ENCODE assay signal across 11 cellular contexts in the genomic region with DNA sequence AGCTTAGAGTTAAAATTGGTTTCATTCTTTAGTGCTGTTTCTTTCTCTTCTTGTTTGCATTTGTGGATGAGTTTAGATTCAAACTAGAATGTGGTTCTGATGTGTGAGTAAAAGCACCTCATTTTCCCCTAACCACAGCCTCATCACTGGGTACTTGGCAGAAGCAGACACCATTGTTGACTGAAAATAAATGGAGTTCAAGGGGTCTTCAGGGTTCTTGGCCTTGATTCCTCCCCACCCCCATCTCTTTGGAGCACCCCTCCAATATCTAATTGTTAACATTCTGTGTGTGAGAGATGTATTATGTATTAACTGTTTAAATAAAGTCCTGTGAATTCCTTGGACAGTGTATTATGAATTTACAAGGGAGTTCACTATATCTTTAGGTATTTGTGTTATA. TPM values are rescaled to one million over a fixed set of nuclear protein-coding genes. Genes with fewer than 3 reads are reported as not detected.
DNase-seq lines count a peak whose midpoint lies in the region; ATAC-seq and TF ChIP-seq lines count a peak whose summit lies in the region.
"Had no signal": no experiment of that assay in that cellular context is flagged by ENCODE, and none has a peak within 500 bp of the region (broad histone marks: within the 10 kb centered on the region; RNA-seq: fewer than 3 reads in every experiment).

No MANE protein-coding gene starts in this region.

- no peak for TF ChIP-seq CTCF in GM12865 (IDR thresholded peaks at IDR 0.05; ENCODE audit: insufficient read depth, low read depth, low read length, missing control alignments)
- no peak for TF ChIP-seq CTCF in suprapubic skin (IDR thresholded peaks at IDR 0.05)

- no peaks in the 10 kb centered on the region for H3K27me3 ChIP-seq in suprapubic skin
- H3K27me3 ChIP-seq: SJCRH30, vagina had no signal

- no peaks in the 10 kb centered on the region for H3K9me3 ChIP-seq in suprapubic skin
- H3K9me3 ChIP-seq: SJCRH30, vagina had no signal

- TF ChIP-seq POLR2A in suprapubic skin (IDR thresholded peaks at IDR 0.05) = no peak

- H3K4me3 Mint-ChIP-seq in central memory CD8-positive, alpha-beta T cell = peak overlapping the region; percentile 21

- peak; percentile 47 for ATAC-seq in GM21381 (IDR thresholded peaks at IDR 0.05; ENCODE audit: unreplicated experiment)
- peak; percentile 38 for ATAC-seq in HG03439 (IDR thresholded peaks at IDR 0.05; ENCODE audit: unreplicated experiment)
- ATAC-seq in central memory CD8-positive, alpha-beta T cell (replicated peaks; ENCODE audit: extremely low read depth, poor library complexity, severe bottlenecking) = peak; percentile 61
- ATAC-seq in GM19455 (IDR thresholded peaks at IDR 0.05; ENCODE audit: unreplicated experiment) = no peak

- no peaks in the 10 kb centered on the region for H3K36me3 ChIP-seq in suprapubic skin
- H3K36me3 ChIP-seq: SJCRH30, vagina had no signal

- no peak for TF ChIP-seq EP300 in suprapubic skin (IDR thresholded peaks at IDR 0.05)

- H3K27me3 Mint-ChIP-seq in central memory CD8-positive, alpha-beta T cell = no peaks in the 10 kb centered on the region

- peaks cover 31% of the 10 kb centered on the region for H3K4me1 ChIP-seq in suprapubic skin

- peak overlapping the region; percentile 35 for H3K27ac Mint-ChIP-seq in central memory CD8-positive, alpha-beta T cell (ENCODE audit: low read depth)

- H3K4me3 ChIP-seq in GM12865 (ENCODE audit: low read depth, low read length) = peak overlapping the region; percentile 24; the same call in 1 of the 2 replicates
- no peak overlapping the region for H3K4me3 ChIP-seq in suprapubic skin
- H3K4me3 ChIP-seq: SJCRH30, vagina had no signal

- peaks cover 70% of the 10 kb centered on the region for H3K4me1 Mint-ChIP-seq in central memory CD8-positive, alpha-beta T cell

- H3K27ac ChIP-seq in suprapubic skin = no peak overlapping the region
- H3K27ac ChIP-seq: SJCRH30, vagina had no signal

- H3K36me3 Mint-ChIP-seq in central memory CD8-positive, alpha-beta T cell (ENCODE audit: insufficient read depth) = peaks cover 3% of the 10 kb centered on the region

- no peaks in the 10 kb centered on the region for H3K9me3 Mint-ChIP-seq in central memory CD8-positive, alpha-beta T cell

- DNase-seq in GM12865 (ENCODE audit: low read depth) (peak; percentile 74), EL (no peak), 8988T (no peak), suprapubic skin (ENCODE audit: low spot score in 2 of 2) (no peak)
- DNase-seq in central memory CD8-positive, alpha-beta T cell (ENCODE audit: low spot score in 2 of 2) = no peak
- DNase-seq: NCI-H2029 treated with DMSO at 0.1 percent for 48 hours, SJCRH30 had no signal

RNA-seq across cellular contexts. Expression of a gene that starts 59.6 kb away (rescaled TPM):
- 10 to 100 TPM; 20.0 to 29.4 (median 23.9) TPM for total RNA-seq in suprapubic skin
